Comparison of ENCODE assay signal across 2 cellular contexts in the genomic region with DNA sequence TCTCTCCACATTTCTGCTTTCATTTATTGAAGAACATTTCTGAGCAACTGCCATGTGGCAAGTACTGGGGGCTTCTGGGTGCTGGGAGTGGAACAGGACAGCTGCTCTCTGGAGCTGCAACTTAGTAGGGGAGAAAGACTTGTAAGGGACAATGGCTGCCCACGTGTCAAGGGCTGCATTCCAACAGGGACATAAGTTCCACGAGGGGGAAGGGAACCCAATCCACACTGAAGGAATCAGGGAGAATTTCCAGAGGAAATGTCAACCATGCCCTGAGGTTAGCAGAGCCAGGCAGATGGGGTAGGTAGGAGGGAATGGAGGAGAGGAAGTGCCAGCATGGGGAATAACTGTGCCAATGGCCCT.
A peak's percentile ranks its signal among the peaks of the same experiment; 100 is the strongest.
TF ChIP-seq lines count a peak whose summit lies in the region.

No MANE protein-coding gene starts in this region.

TF ChIP-seq in GM23338, 12 proteins besides CTCF, POLR2A, EP300 and RAD21:
- TF ChIP-seq CREB1 (CRISPR knock-in tag; IDR thresholded peaks at IDR 0.05; ENCODE audit: low read depth) (no peak), POLR2AphosphoS5 (IDR thresholded peaks at IDR 0.05; ENCODE audit: low read depth) (no peak), EZH2 (IDR thresholded peaks at IDR 0.05; ENCODE audit: low read depth, unreplicated experiment) (peak; percentile 40)

TF ChIP-seq in SK-N-SH, 30 proteins besides CTCF, POLR2A, EP300 and RAD21:
- TF ChIP-seq SMC3 (IDR thresholded peaks at IDR 0.05; ENCODE audit: low read depth, low read length) (no peak), ELF1 (IDR thresholded peaks at IDR 0.05) (no peak), FOSL2 (IDR thresholded peaks at IDR 0.05; ENCODE audit: borderline replicate concordance, low read depth) (no peak), FOXJ3 (CRISPR knock-in tag; IDR thresholded peaks at IDR 0.05) (no peak), NRF1 (IDR thresholded peaks at IDR 0.05; ENCODE audit: low read depth, low read length) (no peak), GABPA (IDR thresholded peaks at IDR 0.05; ENCODE audit: low read depth) (no peak), TEAD4 (IDR thresholded peaks at IDR 0.05; ENCODE audit: borderline replicate concordance, insufficient read depth) (no peak), EZH2phosphoT487 (IDR thresholded peaks at IDR 0.05; ENCODE audit: borderline replicate concordance, low read depth) (no peak), NFIC (IDR thresholded peaks at IDR 0.05; ENCODE audit: borderline replicate concordance) (no peak), RXRA (IDR thresholded peaks at IDR 0.05; ENCODE audit: borderline replicate concordance, low read depth) (no peak), GATA2 (CRISPR knock-in tag; IDR thresholded peaks at IDR 0.05) (no peak), JUND (IDR thresholded peaks at IDR 0.05) (no peak)
